In the genomic region with DNA sequence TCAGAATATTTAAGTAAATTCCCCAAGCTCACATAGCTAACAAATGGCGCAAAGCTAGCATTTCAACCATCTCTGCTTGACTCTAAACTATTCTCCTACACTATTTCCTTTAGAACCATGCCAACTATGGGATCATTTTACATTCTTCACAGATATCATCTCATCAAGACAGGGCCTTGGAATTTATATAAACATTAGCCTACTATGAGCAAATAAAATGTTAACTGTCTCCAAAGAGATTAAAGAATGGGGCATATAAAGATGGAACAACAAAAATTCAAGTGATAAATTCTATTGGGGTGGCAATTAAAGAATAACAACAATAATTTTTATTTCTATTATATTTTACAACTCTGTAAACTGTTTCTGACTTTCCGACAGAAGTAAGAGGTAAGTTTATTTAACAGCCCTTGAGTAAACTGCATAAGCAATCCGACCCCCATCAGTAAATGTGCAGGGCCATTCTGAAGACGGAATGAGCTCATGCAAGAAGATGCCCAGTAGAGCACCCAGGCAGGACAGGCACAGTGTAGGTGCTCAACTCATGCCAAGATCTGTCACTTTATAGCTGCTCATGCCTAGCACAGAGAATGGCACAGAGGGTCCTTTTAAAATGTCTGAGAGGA, we compare ENCODE assay signal across 15 cellular contexts.
"Had no signal": no experiment of that assay in that cellular context is flagged by ENCODE, and none has a peak within 500 bp of the region (broad histone marks: within the 10 kb centered on the region; RNA-seq: fewer than 3 reads in every experiment).

No MANE protein-coding gene starts in this region.

- H3K4me3 ChIP-seq: esophagus squamous epithelium, mucosa of descending colon, right lobe of liver, testis, upper lobe of right lung had no signal

- ATAC-seq: left lobe of liver; mucosa of descending colon; naive thymus-derived CD8-positive, alpha-beta T cell; right lobe of liver; upper lobe of right lung had no signal

- H3K9me3 ChIP-seq: esophagus squamous epithelium, mucosa of descending colon, right lobe of liver, testis, upper lobe of right lung had no signal

- DNase-seq: activated CD4-positive, alpha-beta T cell treated with anti-CD3 and anti-CD28 coated beads, Interleukin-2, amount 50 U/mL, for 1 hour; activated naive CD4-positive, alpha-beta T cell treated with anti-CD3 and anti-CD28 coated beads, Interleukin-2, amount 50 U/mL, for 16 hours; activated T-cell treated with anti-CD3 and anti-CD28 coated beads, Interleukin-2, amount 50 U/mL, for 1 hour; cerebellar nuclear complex; esophagus squamous epithelium; foreskin melanocyte; head of caudate nucleus; mucosa of descending colon; naive thymus-derived CD8-positive, alpha-beta T cell; right lobe of liver; stimulated activated CD4-positive, alpha-beta T cell treated with anti-CD3 and anti-CD28 coated beads, Interleukin-2, amount 100 ng/mL, for 24 hours; stimulated activated naive CD4-positive, alpha-beta T cell treated with Interleukin-2 at 50 U/mL for 16 hours; testis; upper lobe of right lung had no signal

- H3K27ac ChIP-seq: esophagus squamous epithelium, right lobe of liver, testis, upper lobe of right lung had no signal

- H3K4me1 ChIP-seq: esophagus squamous epithelium, right lobe of liver, testis, upper lobe of right lung had no signal

- H3K27me3 ChIP-seq: esophagus squamous epithelium, right lobe of liver, testis, upper lobe of right lung had no signal

- H3K36me3 ChIP-seq: esophagus squamous epithelium, right lobe of liver, upper lobe of right lung had no signal
